In genomic region chr2:141271346-141271745, GRCh38 we compare ENCODE assay signal across 15 cellular contexts.
DNase-seq lines count a peak whose midpoint lies in the region.
"Had no signal": no experiment of that assay in that cellular context is flagged by ENCODE, and none has a peak within 500 bp of the region (broad histone marks: within the 10 kb centered on the region; RNA-seq: fewer than 3 reads in every experiment).

No MANE protein-coding gene starts in this region.

- H3K56ac ChIP-seq in mesendoderm (ENCODE audit: low read length), result no peak overlapping the region

- no peak overlapping the region for H3K4me3 ChIP-seq in mesendoderm (ENCODE audit: low read length)

- DNase-seq in NCI-H1105 treated with DMSO at 0.1 percent for 48 hours (lab: John Stamatoyannopoulos, UW) (peak; percentile 1), NCI-H1105 (lab: John Stamatoyannopoulos, UW) (no peak), ELR (ENCODE audit: low read depth) (peak; percentile 30), amniotic epithelial cell (ENCODE audit: low read depth) (peak; percentile 29), mesendoderm (peak; percentile 14), dedifferentiated amniotic fluid mesenchymal stem cell (ENCODE audit: extremely low spot score) (no peak), NCI-H69 (lab: John Stamatoyannopoulos, UW) (no peak), glomerular visceral epithelial cell (ENCODE audit: extremely low spot score) (no peak)
- DNase-seq: 8988T; Caco-2; CD4-positive, alpha-beta T cell; NCI-H1694 treated with DMSO at 0.1 percent for 48 hours; NCI-H446; NCI-H526 treated with DMSO at 0.1 percent for 48 hours; NK-92 treated with Interleukin-12 subunit alpha and Interleukin-12 subunit beta, amount 100 ng/mL, for 24 hours had no signal

- no peak overlapping the region for H2AK5ac ChIP-seq in mesendoderm (ENCODE audit: low read length)

- no peak overlapping the region for H2BK15ac ChIP-seq in mesendoderm (replicated peaks; ENCODE audit: low read depth)

- H2BK120ac ChIP-seq in mesendoderm (ENCODE audit: low read depth, low read length), result no peak overlapping the region

- no peak overlapping the region for H3K4me2 ChIP-seq in mesendoderm (ENCODE audit: low read length)

- no peaks in the 10 kb centered on the region for H3K36me3 ChIP-seq in mesendoderm (ENCODE audit: control insufficient read depth, insufficient read depth, low read length)

- H3K27me3 ChIP-seq in mesendoderm (ENCODE audit: insufficient read depth, low read length, poor library complexity), result no peaks in the 10 kb centered on the region

- no peak overlapping the region for H2BK5ac ChIP-seq in mesendoderm (ENCODE audit: low read length)

- H3K23ac ChIP-seq in mesendoderm (ENCODE audit: low read length), result no peak overlapping the region

- no peaks in the 10 kb centered on the region for H3K79me1 ChIP-seq in mesendoderm (ENCODE audit: low read length)

- H3K79me2 ChIP-seq in mesendoderm (ENCODE audit: control insufficient read depth, insufficient read depth, low read length), result no peaks in the 10 kb centered on the region

- no peak overlapping the region for H3K27ac ChIP-seq in mesendoderm (ENCODE audit: low read depth, low read length)

- H3K4ac ChIP-seq in mesendoderm (ENCODE audit: low read depth, low read length), result no peak overlapping the region

- no peak overlapping the region for H3K18ac ChIP-seq in mesendoderm (ENCODE audit: low read length)

- H3K9ac ChIP-seq in mesendoderm (ENCODE audit: low read length), result no peak overlapping the region

- no CpG with 5 or more reads among the region's 2 CpGs for WGBS in mesendoderm (ENCODE audit: extremely low coverage, insufficient coverage, low lambda C conversion rate)

- H3K4me1 ChIP-seq in mesendoderm (ENCODE audit: control insufficient read depth, low read depth, low read length), result no peaks in the 10 kb centered on the region
- H3K4me1 ChIP-seq: Caco-2 had no signal

- no peak overlapping the region for H4K8ac ChIP-seq in mesendoderm (ENCODE audit: low read depth, low read length)

- H4K5ac ChIP-seq in mesendoderm (ENCODE audit: low read length), result no peak overlapping the region

Comparison
In these comparisons a context has a peak if more than half of its experiments do, and no peak if none do; other contexts are left out.
1. DNase-seq: peak in NCI-H1105 treated with DMSO at 0.1 percent for 48 hours (single experiment), ELR (single experiment), amniotic epithelial cell (single experiment) and mesendoderm (single experiment); none in NCI-H1105 (single experiment), dedifferentiated amniotic fluid mesenchymal stem cell (single experiment), NCI-H69 (single experiment) and glomerular visceral epithelial cell (single experiment).